In the genomic region with DNA sequence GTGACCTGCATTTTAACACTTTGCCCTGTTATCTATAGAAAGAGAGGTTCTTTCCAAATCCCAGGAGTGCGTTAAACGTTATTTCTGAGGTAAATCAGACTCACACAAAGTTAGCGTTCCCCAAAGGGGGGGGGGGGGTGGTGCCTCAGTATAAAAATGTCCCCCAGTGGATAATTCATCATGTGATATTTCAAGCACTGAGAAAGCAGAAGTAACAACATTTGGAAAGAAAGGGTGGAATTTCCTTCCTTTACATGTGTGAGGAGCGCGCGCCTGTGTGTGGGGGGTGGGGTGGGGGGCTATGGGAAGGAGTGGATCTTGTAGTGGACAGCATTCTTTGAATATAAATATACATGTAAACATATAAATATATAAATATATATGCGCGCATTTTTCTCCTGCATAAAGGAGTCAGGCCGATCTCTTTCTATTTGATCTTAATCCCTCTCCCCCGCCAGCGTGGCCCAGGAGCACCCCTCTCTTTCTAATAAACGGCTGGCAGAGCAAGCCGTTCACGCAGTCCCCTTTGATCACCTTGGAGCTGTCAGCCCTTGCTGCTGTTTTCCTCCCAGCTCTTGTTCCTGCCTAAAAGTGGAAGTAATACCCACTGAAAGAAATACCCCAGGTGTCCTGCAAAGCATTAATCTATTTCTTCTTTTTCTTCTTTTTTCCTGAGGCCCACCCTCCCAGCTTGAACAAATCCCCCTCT, we compare ENCODE assay signal across 8 cellular contexts.
A peak's percentile ranks its signal among the peaks of the same experiment; 100 is the strongest.
DNase-seq lines count a peak whose midpoint lies in the region; ATAC-seq and TF ChIP-seq lines count a peak whose summit lies in the region.

No MANE protein-coding gene starts in this region.

- H3K4me3 ChIP-seq in effector memory CD4-positive, alpha-beta T cell (ENCODE audit: insufficient read depth, low read depth, low read length, poor library complexity, severe bottlenecking) = peak overlapping the region; percentile 36

- TF ChIP-seq CTCF in natural killer cell (IDR thresholded peaks at IDR 0.05) = no peak

- H3K27me3 ChIP-seq in effector memory CD4-positive, alpha-beta T cell (replicated peaks; ENCODE audit: control insufficient read depth, insufficient read depth, low read length, poor library complexity, severe bottlenecking) = no peaks in the 10 kb centered on the region

- H3K27ac ChIP-seq in effector memory CD4-positive, alpha-beta T cell (ENCODE audit: insufficient read depth, low read length, poor library complexity, severe bottlenecking) = no peak overlapping the region

- peak; percentile 26 for ATAC-seq in GM21528 (IDR thresholded peaks at IDR 0.05; ENCODE audit: low FRiP score, unreplicated experiment)
- ATAC-seq in naive B cell (ENCODE audit: low read depth in 2 of 2) = peak; percentile 50 to 67
- no peak for ATAC-seq in natural killer cell
- no peak for ATAC-seq in GM18519 (IDR thresholded peaks at IDR 0.05; ENCODE audit: low FRiP score, unreplicated experiment)

- no peaks in the 10 kb centered on the region for H3K36me3 ChIP-seq in effector memory CD4-positive, alpha-beta T cell (ENCODE audit: control insufficient read depth, insufficient read depth, low read length)

- DNase-seq in NCI-H82 treated with DMSO at 0.1 percent for 48 hours (lab: John Stamatoyannopoulos, UW; ENCODE audit: unreplicated experiment) = peak; percentile 70
- DNase-seq in effector memory CD4-positive, alpha-beta T cell = no peak
- no peak for DNase-seq in naive B cell
- DNase-seq in natural killer cell = no peak
- DNase-seq in activated effector memory CD4-positive, alpha-beta T cell treated with anti-CD3 and anti-CD28 coated beads, Interleukin-2, amount 50 U/mL, for 16 hours = no peak
- no peak for DNase-seq in central memory CD4-positive, alpha-beta T cell

- no peaks in the 10 kb centered on the region for H3K4me1 ChIP-seq in effector memory CD4-positive, alpha-beta T cell (ENCODE audit: control insufficient read depth, insufficient read depth, low read length, poor library complexity, severe bottlenecking)

- H3K9me3 Mint-ChIP-seq in naive B cell = peaks cover 0 to 4% (median 0%) of the 10 kb centered on the region in 7 donors
- H3K9me3 Mint-ChIP-seq in natural killer cell = peaks cover 6% of the 10 kb centered on the region in 2 donors

- H3K27ac Mint-ChIP-seq in naive B cell (peak overlapping the region in 2 of 6 donors; percentile 46 to 48), natural killer cell (no peak overlapping the region)

- H3K4me1 Mint-ChIP-seq in naive B cell (peaks cover 18 to 23% (median 20%) of the 10 kb centered on the region in 3 donors), natural killer cell (no peaks in the 10 kb centered on the region)

- peaks cover 20 to 33% (median 29%) of the 10 kb centered on the region in 3 donors for H3K27me3 Mint-ChIP-seq in naive B cell
- H3K27me3 Mint-ChIP-seq in natural killer cell (ENCODE audit: low read depth in 2 of 2) = peaks cover 10 to 19% of the 10 kb centered on the region in 2 donors

- H3K9me3 ChIP-seq in effector memory CD4-positive, alpha-beta T cell (ENCODE audit: control insufficient read depth, low read length) = no peaks in the 10 kb centered on the region

- peak overlapping the region; percentile 69 to 92 (median 83) for H3K4me3 Mint-ChIP-seq in naive B cell
- no peak overlapping the region for H3K4me3 Mint-ChIP-seq in natural killer cell

- intact Hi-C loops in natural killer cell (cut with micrococcal nuclease) = no loop called here

- H3K36me3 Mint-ChIP-seq in naive B cell (no peaks in the 10 kb centered on the region), natural killer cell (no peaks in the 10 kb centered on the region)

Comparison
In these comparisons a context has a peak if more than half of its experiments do, and no peak if none do; other contexts are left out.
1. ATAC-seq: peak in GM21528 (single experiment) and naive B cell (2 of 2); none in natural killer cell (0 of 3) and GM18519 (single experiment).